Comparison of ENCODE assay signal across 1 cellular context in genomic region chr12:2416158-2416557, GRCh38.
TF ChIP-seq lines count a peak whose summit lies in the region.

No MANE protein-coding gene starts in this region.

TF ChIP-seq in GM23338, 12 proteins besides CTCF, POLR2A, EP300 and RAD21 (continued from another document):
- TF ChIP-seq, protein P1, sequence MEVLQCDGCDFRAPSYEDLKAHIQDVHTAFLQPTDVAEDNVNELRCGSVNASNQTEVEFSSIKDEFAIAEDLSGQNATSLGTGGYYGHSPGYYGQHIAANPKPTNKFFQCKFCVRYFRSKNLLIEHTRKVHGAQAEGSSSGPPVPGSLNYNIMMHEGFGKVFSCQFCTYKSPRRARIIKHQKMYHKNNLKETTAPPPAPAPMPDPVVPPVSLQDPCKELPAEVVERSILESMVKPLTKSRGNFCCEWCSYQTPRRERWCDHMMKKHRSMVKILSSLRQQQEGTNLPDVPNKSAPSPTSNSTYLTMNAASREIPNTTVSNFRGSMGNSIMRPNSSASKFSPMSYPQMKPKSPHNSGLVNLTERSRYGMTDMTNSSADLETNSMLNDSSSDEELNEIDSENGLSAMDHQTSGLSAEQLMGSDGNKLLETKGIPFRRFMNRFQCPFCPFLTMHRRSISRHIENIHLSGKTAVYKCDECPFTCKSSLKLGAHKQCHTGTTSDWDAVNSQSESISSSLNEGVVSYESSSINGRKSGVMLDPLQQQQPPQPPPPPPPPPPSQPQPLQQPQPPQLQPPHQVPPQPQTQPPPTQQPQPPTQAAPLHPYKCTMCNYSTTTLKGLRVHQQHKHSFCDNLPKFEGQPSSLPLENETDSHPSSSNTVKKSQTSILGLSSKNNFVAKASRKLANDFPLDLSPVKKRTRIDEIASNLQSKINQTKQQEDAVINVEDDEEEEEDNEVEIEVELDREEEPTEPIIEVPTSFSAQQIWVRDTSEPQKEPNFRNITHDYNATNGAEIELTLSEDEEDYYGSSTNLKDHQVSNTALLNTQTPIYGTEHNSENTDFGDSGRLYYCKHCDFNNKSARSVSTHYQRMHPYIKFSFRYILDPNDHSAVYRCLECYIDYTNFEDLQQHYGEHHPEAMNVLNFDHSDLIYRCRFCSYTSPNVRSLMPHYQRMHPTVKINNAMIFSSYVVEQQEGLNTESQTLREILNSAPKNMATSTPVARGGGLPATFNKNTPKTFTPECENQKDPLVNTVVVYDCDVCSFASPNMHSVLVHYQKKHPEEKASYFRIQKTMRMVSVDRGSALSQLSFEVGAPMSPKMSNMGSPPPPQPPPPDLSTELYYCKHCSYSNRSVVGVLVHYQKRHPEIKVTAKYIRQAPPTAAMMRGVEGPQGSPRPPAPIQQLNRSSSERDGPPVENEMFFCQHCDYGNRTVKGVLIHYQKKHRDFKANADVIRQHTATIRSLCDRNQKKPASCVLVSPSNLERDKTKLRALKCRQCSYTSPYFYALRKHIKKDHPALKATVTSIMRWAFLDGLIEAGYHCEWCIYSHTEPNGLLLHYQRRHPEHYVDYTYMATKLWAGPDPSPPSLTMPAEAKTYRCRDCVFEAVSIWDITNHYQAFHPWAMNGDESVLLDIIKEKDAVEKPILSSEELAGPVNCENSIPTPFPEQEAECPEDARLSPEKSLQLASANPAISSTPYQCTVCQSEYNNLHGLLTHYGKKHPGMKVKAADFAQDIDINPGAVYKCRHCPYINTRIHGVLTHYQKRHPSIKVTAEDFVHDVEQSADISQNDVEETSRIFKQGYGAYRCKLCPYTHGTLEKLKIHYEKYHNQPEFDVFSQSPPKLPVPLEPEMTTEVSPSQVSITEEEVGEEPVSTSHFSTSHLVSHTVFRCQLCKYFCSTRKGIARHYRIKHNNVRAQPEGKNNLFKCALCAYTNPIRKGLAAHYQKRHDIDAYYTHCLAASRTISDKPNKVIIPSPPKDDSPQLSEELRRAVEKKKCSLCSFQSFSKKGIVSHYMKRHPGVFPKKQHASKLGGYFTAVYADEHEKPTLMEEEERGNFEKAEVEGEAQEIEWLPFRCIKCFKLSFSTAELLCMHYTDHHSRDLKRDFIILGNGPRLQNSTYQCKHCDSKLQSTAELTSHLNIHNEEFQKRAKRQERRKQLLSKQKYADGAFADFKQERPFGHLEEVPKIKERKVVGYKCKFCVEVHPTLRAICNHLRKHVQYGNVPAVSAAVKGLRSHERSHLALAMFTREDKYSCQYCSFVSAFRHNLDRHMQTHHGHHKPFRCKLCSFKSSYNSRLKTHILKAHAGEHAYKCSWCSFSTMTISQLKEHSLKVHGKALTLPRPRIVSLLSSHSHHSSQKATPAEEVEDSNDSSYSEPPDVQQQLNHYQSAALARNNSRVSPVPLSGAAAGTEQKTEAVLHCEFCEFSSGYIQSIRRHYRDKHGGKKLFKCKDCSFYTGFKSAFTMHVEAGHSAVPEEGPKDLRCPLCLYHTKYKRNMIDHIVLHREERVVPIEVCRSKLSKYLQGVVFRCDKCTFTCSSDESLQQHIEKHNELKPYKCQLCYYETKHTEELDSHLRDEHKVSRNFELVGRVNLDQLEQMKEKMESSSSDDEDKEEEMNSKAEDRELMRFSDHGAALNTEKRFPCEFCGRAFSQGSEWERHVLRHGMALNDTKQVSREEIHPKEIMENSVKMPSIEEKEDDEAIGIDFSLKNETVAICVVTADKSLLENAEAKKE (CRISPR knock-in tag; IDR thresholded peaks at IDR 0.05), result no peak
- TF ChIP-seq ZNF331 (CRISPR knock-in tag; IDR thresholded peaks at IDR 0.05; ENCODE audit: low read depth) (no peak), ZNF114 (CRISPR knock-in tag; IDR thresholded peaks at IDR 0.05) (no peak), EZH2 (IDR thresholded peaks at IDR 0.05; ENCODE audit: low read depth, unreplicated experiment) (no peak), JUNB (IDR thresholded peaks at IDR 0.05; ENCODE audit: unreplicated experiment) (no peak), POLR2AphosphoS5 (IDR thresholded peaks at IDR 0.05; ENCODE audit: low read depth) (no peak)
TF ChIP-seq in GM23338: peak in this region for 0.
